ENCODE assay signal across 13 cellular contexts in genomic region chr4:992297-993110, GRCh38. TPM values are rescaled to one million over a fixed set of nuclear protein-coding genes. Genes with fewer than 3 reads are reported as not detected.
DNase-seq lines count a peak whose midpoint lies in the region; ATAC-seq, FAIRE-seq and TF ChIP-seq lines count a peak whose summit lies in the region.
"Had no signal": no experiment of that assay in that cellular context is flagged by ENCODE, and none has a peak within 500 bp of the region (broad histone marks: within the 10 kb centered on the region; RNA-seq: fewer than 3 reads in every experiment).

No MANE protein-coding gene starts in this region.

- TF ChIP-seq RAD21 in GM12878 (IDR thresholded peaks at IDR 0.05; ENCODE audit: insufficient read depth, low read depth, low read length) (no peak), HepG2 (CRISPR knock-in tag; IDR thresholded peaks at IDR 0.05) (peak; percentile 42)

- in situ Hi-C loops in GM12878 (cut with MboI): no loop called here
- in situ Hi-C loops in HepG2 (cut with HindIII; ENCODE audit: extremely low pct_ligation_motif_present, low pct_unique_long_range_greater_than_20kb): no loop called here

- no peak for FAIRE-seq in GM12878 (lab: Jason Lieb, UNC)
- FAIRE-seq in HepG2 (lab: Jason Lieb, UNC): peak; percentile 99
- FAIRE-seq: GM19239 had no signal

- POLR2A ChIA-PET in GM12878 (lab: Charles Lee) (interaction anchor here (0.5 kb wide), 1 partner anchor 214 kb away, joined by 3 read pairs; no protein-coding TSS in a partner anchor), HepG2 (lab: Yijun Ruan, JAX) (interaction anchor here (1.1 to 2.5 kb wide), 12 partner anchors 8 to 212 kb away, joined by 3 to 15 read pairs (median 4); partner anchors contain the start of genes GAK and TMEM175)

- H3K36me3 ChIP-seq in GM12878 (ENCODE audit: control insufficient read depth in 2 of 2, insufficient read depth in 2 of 2, low read length in 1 of 2): no peaks in the 10 kb centered on the region
- peaks cover 9 to 15% of the 10 kb centered on the region in 2 experiments; a peak in 4 of 5 replicates for H3K36me3 ChIP-seq in HepG2 (replicated peaks in 1 of 2; ENCODE audit: control insufficient read depth in 1 of 2, insufficient read depth in 2 of 2, low read length in 2 of 2)
- peaks cover 22% of the 10 kb centered on the region for H3K36me3 ChIP-seq in thymus (ENCODE audit: control insufficient read depth, insufficient read depth)

- H3K9me3 ChIP-seq in GM12878 (replicated peaks; ENCODE audit: control insufficient read depth, insufficient read depth, low read length): no peaks in the 10 kb centered on the region; the same call in 2 of the 3 replicates
- H3K9me3 ChIP-seq in HepG2 (ENCODE audit: low read length): no peaks in the 10 kb centered on the region
- no peaks in the 10 kb centered on the region for H3K9me3 ChIP-seq in thymus (ENCODE audit: control insufficient read depth)

- H3K4me1 ChIP-seq in GM12878 (ENCODE audit: control insufficient read depth, insufficient read depth, low read length) (no peaks in the 10 kb centered on the region), HepG2 (ENCODE audit: insufficient read depth, low read length) (peaks cover 56% of the 10 kb centered on the region), thymus (ENCODE audit: control insufficient read depth, insufficient read depth, low read length) (peaks cover 6% of the 10 kb centered on the region)

- H3K79me2 ChIP-seq in GM12878 (ENCODE audit: control insufficient read depth, insufficient read depth, low read length): no peaks in the 10 kb centered on the region
- peaks cover 16% of the 10 kb centered on the region for H3K79me2 ChIP-seq in HepG2 (ENCODE audit: insufficient read depth, low read length)

- H3K27ac ChIP-seq in GM12878 (ENCODE audit: control insufficient read depth, insufficient read depth) (no peak overlapping the region), HepG2 (ENCODE audit: extremely low read length, insufficient read depth, low read length) (peak overlapping the region; percentile 99), thymus (ENCODE audit: low read depth) (peak overlapping the region; percentile 27)
- H3K27ac ChIP-seq: KMS-11 had no signal

- WGBS in GM12878 (ENCODE audit: insufficient coverage, insufficient replicate concordance, low lambda C conversion rate, missing lambda C conversion rate): 56% methylated on average over 25 of the region's 25 CpGs
- 0% methylated on average over 4 of the region's 25 CpGs for WGBS in HepG2 (ENCODE audit: low lambda C conversion rate)
- 93% methylated on average over 25 of the region's 25 CpGs for WGBS in thymus

- H3K9ac ChIP-seq in GM12878 (ENCODE audit: control insufficient read depth, insufficient read depth, low read length): no peak overlapping the region
- peak overlapping the region; percentile 96 for H3K9ac ChIP-seq in HepG2 (ENCODE audit: insufficient read depth, low read depth, low read length)
- H3K9ac ChIP-seq: KMS-11 had no signal

- TF ChIP-seq CTCF in GM12878 (IDR thresholded peaks at IDR 0.05 in 2 of 3, conservative IDR thresholded peaks at IDR 0.05 in 1 of 3; ENCODE audit: control insufficient read depth in 2 of 3, extremely low read depth in 1 of 3, insufficient read depth in 1 of 3, low read depth in 3 of 3, low read length in 3 of 3): no peak
- TF ChIP-seq CTCF in HepG2 (CRISPR knock-in tag; IDR thresholded peaks at IDR 0.05): peak; percentile 31; the same call in 1 of the 2 replicates

- peak; percentile 92 for DNase-seq in HT-29 (ENCODE audit: low spot score)
- DNase-seq in GM12878 (ENCODE audit: low read depth, low spot score): no peak
- DNase-seq in HepG2 (ENCODE audit: low spot score): peak; percentile 98
- DNase-seq in SK-N-DZ (ENCODE audit: low spot score): no peak
- no peak for DNase-seq in AG08395 (ENCODE audit: low spot score)
- DNase-seq: activated T-cell treated with anti-CD3 and anti-CD28 coated beads, Interleukin-2, amount 50 U/mL, for 24 hours; central memory CD4-positive, alpha-beta T cell; head of caudate nucleus; NCI-H510A had no signal

- H2AFZ ChIP-seq in GM12878 (ENCODE audit: control insufficient read depth, low read depth, low read length) (no peak overlapping the region), HepG2 (ENCODE audit: low read length) (no peak overlapping the region)

- CTCF ChIA-PET in GM12878 (lab: Yijun Ruan, JAX) (no interaction called here), HepG2 (lab: Yijun Ruan, JAX; ENCODE audit: low intra/inter-chr PET ratio, low total read pairs) (no interaction called here)

- no peak for TF ChIP-seq POLR2A in GM12878 (IDR thresholded peaks at IDR 0.05; ENCODE audit: low read depth, low read length)
- peak in 1 of 2 experiments; percentile 91; a peak in 2 of 4 replicates for TF ChIP-seq POLR2A in HepG2 (IDR thresholded peaks at IDR 0.05; ENCODE audit: insufficient read depth in 1 of 2, low read depth in 2 of 2, low read length in 2 of 2)

- H4K20me1 ChIP-seq in GM12878 (ENCODE audit: control insufficient read depth, insufficient read depth): no peaks in the 10 kb centered on the region
- H4K20me1 ChIP-seq in HepG2 (ENCODE audit: insufficient read depth, low read length): no peaks in the 10 kb centered on the region

- H3K4me2 ChIP-seq in GM12878 (ENCODE audit: control insufficient read depth, insufficient read depth) (no peak overlapping the region), HepG2 (ENCODE audit: low read depth, low read length) (peak overlapping the region; percentile 99)
- H3K4me2 ChIP-seq: KMS-11 had no signal

- no peak for TF ChIP-seq EP300 in GM12878 (IDR thresholded peaks at IDR 0.05; ENCODE audit: borderline replicate concordance in 1 of 2, control insufficient read depth in 1 of 2, low read depth in 2 of 2, low read length in 2 of 2)
- TF ChIP-seq EP300 in HepG2 (IDR thresholded peaks at IDR 0.05; ENCODE audit: low read depth in 2 of 2, low read length in 2 of 2): peak; percentile 63 to 75; a peak in 3 of 4 replicates
- TF ChIP-seq EP300 in HepG2 (CRISPR knock-in tag; IDR thresholded peaks at IDR 0.05; ENCODE audit: borderline replicate concordance): peak; percentile 80; the same call in 1 of the 2 replicates

- intact Hi-C loops in GM12878 (cut with micrococcal nuclease; ENCODE audit: unreplicated experiment): no loop called here
- intact Hi-C loops in HepG2 (cut with micrococcal nuclease; ENCODE audit: unreplicated experiment): loop anchor here (2.0 kb wide), 2 partner anchors 16 to 20 kb away; partner anchors contain the start of gene DGKQ

- RAD21 ChIA-PET in GM12878 (lab: Charles Lee; ENCODE audit: unreplicated experiment): no interaction called here

- H3K4me3 ChIP-seq in GM12878 (no peak overlapping the region), HepG2 (replicated peaks in 1 of 3; ENCODE audit: insufficient read depth in 1 of 3, low read depth in 2 of 3, low read length in 3 of 3) (peak overlapping the region; percentile 61 to 85 (median 77)), thymus (ENCODE audit: low read length) (no peak overlapping the region)

- no peak; the same call in 2 of the 3 replicates for ATAC-seq in GM12878
- ATAC-seq in HepG2: peak; percentile 81
- ATAC-seq in HG03378 (IDR thresholded peaks at IDR 0.05; ENCODE audit: unreplicated experiment): no peak

- no peaks in the 10 kb centered on the region; a peak in 1 of 4 replicates for H3K27me3 ChIP-seq in GM12878 (replicated peaks in 1 of 2; ENCODE audit: control insufficient read depth in 2 of 2, insufficient read depth in 2 of 2, low read length in 1 of 2)
- peaks cover 0 to under 1% of the 10 kb centered on the region in 2 experiments; a peak in 2 of 5 replicates for H3K27me3 ChIP-seq in HepG2 (ENCODE audit: control insufficient read depth in 1 of 2, insufficient read depth in 2 of 2, low read length in 2 of 2)
- H3K27me3 ChIP-seq in thymus (ENCODE audit: control insufficient read depth, insufficient read depth): peaks cover 15% of the 10 kb centered on the region

- SMC1A ChIA-PET in GM12878 (lab: Charles Lee; ENCODE audit: uncharacterized antibody, unreplicated experiment): no interaction called here

- BruUV-seq in GM12878 (replicated peaks; lab: Mats Ljungman, UMichigan): no TSS peak
- TSS peak; percentile 60 for BruUV-seq in HepG2 (replicated peaks; lab: Mats Ljungman, UMichigan)

RNA-seq across cellular contexts. Expression of gene SLC26A1, which starts 0.7 kb away (rescaled TPM):
- total RNA-seq in HT-29 (2014; rRNA removed; shearing (Covaris generic)): 5.8 and 6.2 TPM in 2 replicates
- total RNA-seq in GM12878 (2013; cell fraction: nucleolus; rRNA removed): 0.23 and 0.32 TPM in 2 replicates
- 0.28 TPM in 1 of 2 replicates, not detected in the other for total RNA-seq in GM12878 (2014; rRNA removed)
- not detected in 2 replicates for total RNA-seq in GM12878 (2014; rRNA removed; fragmentation: Illumina TruSeq; extraction: Trizol)
- not detected in 2 replicates for total RNA-seq in GM12878 (2021)
- not detected for polyA plus RNA-seq in GM12878 (2011; ENCODE audit: low read depth)
- 0.12 TPM in 1 of 2 replicates, not detected in the other for polyA plus RNA-seq in GM12878 (2011; rRNA removed)
- 0.07 TPM in 1 of 2 replicates, not detected in the other for polyA plus RNA-seq in GM12878 (2011; cell fraction: cytosol; rRNA removed)
- polyA plus RNA-seq in GM12878 (2011; cell fraction: nucleus; rRNA removed): 0.22 TPM in 1 of 2 replicates, not detected in the other
- polyA plus RNA-seq in GM12878 (2012): 0.42 and 0.72 TPM in 2 replicates
- not detected in 2 replicates for polyA plus RNA-seq in GM12878 (2014; fragmentation: Illumina TruSeq; extraction: Trizol)
- under 1 TPM in 1 of 2 experiments, not detected in 1; 0.05 TPM for polyA plus RNA-seq in GM12878 (2014; fragmentation: Nextera tagmentation; extraction: Ambion mirVana)
- polyA plus RNA-seq in GM12878 (2014; rRNA removed): not detected in 2 replicates
- under 1 TPM; 0.83 to 0.96 TPM for polyA plus RNA-seq in GM12878 (2016; fragmentation: Nextera tagmentation; extraction: Ambion mirVana)
- polyA minus RNA-seq in GM12878 (2011; rRNA and poly(A)+ RNA removed): not detected in 2 replicates
- polyA minus RNA-seq in GM12878 (2011; cell fraction: cytosol; rRNA and poly(A)+ RNA removed): not detected in 2 replicates
- polyA minus RNA-seq in GM12878 (2011; cell fraction: nucleus; rRNA and poly(A)+ RNA removed): not detected in 2 replicates
- total RNA-seq in HepG2 (2016; rRNA removed; fragmentation: Illumina TruSeq; extraction: Trizol): 7.2 and 22.9 TPM in 2 replicates
- total RNA-seq in HepG2 (2016; cell fraction: cytosol; rRNA removed; fragmentation: Illumina TruSeq; extraction: Trizol; ENCODE audit: low read depth): 1.1 and 1.9 TPM in 2 replicates
- 6.6 and 22.7 TPM in 2 replicates for total RNA-seq in HepG2 (2016; cell fraction: insoluble cytoplasmic fraction; rRNA removed; fragmentation: Illumina TruSeq; extraction: Trizol)
- total RNA-seq in HepG2 (2016; cell fraction: membrane; rRNA removed; fragmentation: Illumina TruSeq; extraction: Trizol): 4.2 and 4.6 TPM in 2 replicates
- 23.8 and 28.9 TPM in 2 replicates for total RNA-seq in HepG2 (2016; cell fraction: nucleus; rRNA removed; fragmentation: Illumina TruSeq; extraction: Trizol)
- polyA plus RNA-seq in HepG2 (2011; rRNA removed): 5.4 and 8.4 TPM in 2 replicates
- 7.7 and 10.8 TPM in 2 replicates for polyA plus RNA-seq in HepG2 (2011; cell fraction: cytosol; rRNA removed)
- 30.6 and 45.2 TPM in 2 replicates for polyA plus RNA-seq in HepG2 (2011; cell fraction: nucleus; rRNA removed)
- polyA plus RNA-seq in HepG2 (2012): 5.1 and 7.0 TPM in 2 replicates
- polyA plus RNA-seq in HepG2 (2016; cell fraction: cytosol; fragmentation: Illumina TruSeq; extraction: Trizol; ENCODE audit: low read depth): 1.2 and 1.5 TPM in 2 replicates
- 4.5 and 6.1 TPM in 2 replicates for polyA plus RNA-seq in HepG2 (2016; cell fraction: insoluble cytoplasmic fraction; fragmentation: Illumina TruSeq; extraction: Trizol; ENCODE audit: low read depth)
- 1.6 and 2.2 TPM in 2 replicates for polyA plus RNA-seq in HepG2 (2016; cell fraction: membrane; fragmentation: Illumina TruSeq; extraction: Trizol; ENCODE audit: low read depth)
- polyA plus RNA-seq in HepG2 (2016; cell fraction: nucleus; fragmentation: Illumina TruSeq; extraction: Trizol; ENCODE audit: insufficient read depth, low read depth): 25.4 and 27.0 TPM in 2 replicates
- 0.40 and 58.6 TPM in 2 replicates for polyA minus RNA-seq in HepG2 (2011; rRNA and poly(A)+ RNA removed; ENCODE audit: low replicate concordance)
- polyA minus RNA-seq in HepG2 (2011; cell fraction: cytosol; rRNA and poly(A)+ RNA removed): 13.4 and 13.6 TPM in 2 replicates
- polyA minus RNA-seq in HepG2 (2011; cell fraction: nucleus; rRNA and poly(A)+ RNA removed): 37.7 and 40.7 TPM in 2 replicates
- 0.41 TPM for polyA plus RNA-seq in thymus
- not detected in 2 replicates for polyA plus RNA-seq in SK-N-DZ (2014; cell fraction: cytosol; rRNA removed)
- 1.5 TPM in 1 of 2 replicates, not detected in the other for polyA plus RNA-seq in SK-N-DZ (2014; cell fraction: nucleus; rRNA removed)

RNA-seq across cellular contexts. Expression of gene IDUA, which starts 5.7 kb away (rescaled TPM):
- 39.7 and 53.5 TPM in 2 replicates for total RNA-seq in HT-29 (2014; rRNA removed; shearing (Covaris generic))
- 21.8 and 23.4 TPM in 2 replicates for total RNA-seq in GM12878 (2013; cell fraction: nucleolus; rRNA removed)
- 2.4 and 5.4 TPM in 2 replicates for total RNA-seq in GM12878 (2014; rRNA removed)
- 0.23 and 0.76 TPM in 2 replicates for total RNA-seq in GM12878 (2014; rRNA removed; fragmentation: Illumina TruSeq; extraction: Trizol)
- 5.7 and 7.6 TPM in 2 replicates for total RNA-seq in GM12878 (2021)
- 1.2 TPM for polyA plus RNA-seq in GM12878 (2011; ENCODE audit: low read depth)
- polyA plus RNA-seq in GM12878 (2011; rRNA removed): 0.37 and 1.2 TPM in 2 replicates
- polyA plus RNA-seq in GM12878 (2011; cell fraction: cytosol; rRNA removed): 0.69 and 1.7 TPM in 2 replicates
- polyA plus RNA-seq in GM12878 (2011; cell fraction: nucleus; rRNA removed): 39.0 and 44.5 TPM in 2 replicates
- 4.6 and 5.6 TPM in 2 replicates for polyA plus RNA-seq in GM12878 (2012)
- 0.24 TPM in 1 of 2 replicates, not detected in the other for polyA plus RNA-seq in GM12878 (2014; fragmentation: Illumina TruSeq; extraction: Trizol)
- under 1 TPM in 1 of 2 experiments, not detected in 1; 0.05 TPM for polyA plus RNA-seq in GM12878 (2014; fragmentation: Nextera tagmentation; extraction: Ambion mirVana)
- polyA plus RNA-seq in GM12878 (2014; rRNA removed): 5.8 and 6.3 TPM in 2 replicates
- polyA plus RNA-seq in GM12878 (2016; fragmentation: Nextera tagmentation; extraction: Ambion mirVana): 1 to 10 TPM; 1.4 TPM
- 1.0 TPM in 1 of 2 replicates, not detected in the other for polyA minus RNA-seq in GM12878 (2011; rRNA and poly(A)+ RNA removed)
- polyA minus RNA-seq in GM12878 (2011; cell fraction: cytosol; rRNA and poly(A)+ RNA removed): 1.8 and 4.0 TPM in 2 replicates
- polyA minus RNA-seq in GM12878 (2011; cell fraction: nucleus; rRNA and poly(A)+ RNA removed): 6.5 and 11.9 TPM in 2 replicates
- 0.32 and 1.0 TPM in 2 replicates for total RNA-seq in HepG2 (2016; rRNA removed; fragmentation: Illumina TruSeq; extraction: Trizol)
- not detected in 2 replicates for total RNA-seq in HepG2 (2016; cell fraction: cytosol; rRNA removed; fragmentation: Illumina TruSeq; extraction: Trizol; ENCODE audit: low read depth)
- total RNA-seq in HepG2 (2016; cell fraction: insoluble cytoplasmic fraction; rRNA removed; fragmentation: Illumina TruSeq; extraction: Trizol): 0.84 TPM in 1 of 2 replicates, not detected in the other
- total RNA-seq in HepG2 (2016; cell fraction: membrane; rRNA removed; fragmentation: Illumina TruSeq; extraction: Trizol): 0.24 and 0.53 TPM in 2 replicates
- total RNA-seq in HepG2 (2016; cell fraction: nucleus; rRNA removed; fragmentation: Illumina TruSeq; extraction: Trizol): 0.75 and 2.8 TPM in 2 replicates
- polyA plus RNA-seq in HepG2 (2011; rRNA removed): 0.77 and 1.5 TPM in 2 replicates
- 0.24 and 0.27 TPM in 2 replicates for polyA plus RNA-seq in HepG2 (2011; cell fraction: cytosol; rRNA removed)
- 34.5 and 42.6 TPM in 2 replicates for polyA plus RNA-seq in HepG2 (2011; cell fraction: nucleus; rRNA removed)
- 1.0 and 2.7 TPM in 2 replicates for polyA plus RNA-seq in HepG2 (2012)
- 0.19 and 0.29 TPM in 2 replicates for polyA plus RNA-seq in HepG2 (2016; cell fraction: cytosol; fragmentation: Illumina TruSeq; extraction: Trizol; ENCODE audit: low read depth)
- polyA plus RNA-seq in HepG2 (2016; cell fraction: insoluble cytoplasmic fraction; fragmentation: Illumina TruSeq; extraction: Trizol; ENCODE audit: low read depth): not detected in 2 replicates
- polyA plus RNA-seq in HepG2 (2016; cell fraction: membrane; fragmentation: Illumina TruSeq; extraction: Trizol; ENCODE audit: low read depth): 0.19 and 0.30 TPM in 2 replicates
- 2.2 and 4.7 TPM in 2 replicates for polyA plus RNA-seq in HepG2 (2016; cell fraction: nucleus; fragmentation: Illumina TruSeq; extraction: Trizol; ENCODE audit: insufficient read depth, low read depth)
- polyA minus RNA-seq in HepG2 (2011; rRNA and poly(A)+ RNA removed; ENCODE audit: low replicate concordance): 1.4 and 1.8 TPM in 2 replicates
- polyA minus RNA-seq in HepG2 (2011; cell fraction: cytosol; rRNA and poly(A)+ RNA removed): 0.69 TPM in 1 of 2 replicates, not detected in the other
- polyA minus RNA-seq in HepG2 (2011; cell fraction: nucleus; rRNA and poly(A)+ RNA removed): 3.5 and 4.0 TPM in 2 replicates
- 27.4 TPM for polyA plus RNA-seq in thymus
- 0.15 and 0.30 TPM in 2 replicates for polyA plus RNA-seq in SK-N-DZ (2014; cell fraction: cytosol; rRNA removed)
- 1.7 and 1.8 TPM in 2 replicates for polyA plus RNA-seq in SK-N-DZ (2014; cell fraction: nucleus; rRNA removed)

RNA-seq across cellular contexts. Expression of gene FGFRL1, which starts 18.9 kb away (rescaled TPM):
- total RNA-seq in HT-29 (2014; rRNA removed; shearing (Covaris generic)): 74.9 and 76.9 TPM in 2 replicates
- 16.3 and 17.5 TPM in 2 replicates for total RNA-seq in GM12878 (2013; cell fraction: nucleolus; rRNA removed)
- total RNA-seq in GM12878 (2014; rRNA removed): 0.34 and 0.38 TPM in 2 replicates
- total RNA-seq in GM12878 (2014; rRNA removed; fragmentation: Illumina TruSeq; extraction: Trizol): 0.14 and 0.22 TPM in 2 replicates
- 0.97 and 1.1 TPM in 2 replicates for total RNA-seq in GM12878 (2021)
- polyA plus RNA-seq in GM12878 (2011; ENCODE audit: low read depth): 2.1 TPM
- polyA plus RNA-seq in GM12878 (2011; rRNA removed): 0.72 and 1.5 TPM in 2 replicates
- polyA plus RNA-seq in GM12878 (2011; cell fraction: cytosol; rRNA removed): 4.0 and 4.5 TPM in 2 replicates
- 8.3 and 14.1 TPM in 2 replicates for polyA plus RNA-seq in GM12878 (2011; cell fraction: nucleus; rRNA removed)
- polyA plus RNA-seq in GM12878 (2012): 3.0 and 4.0 TPM in 2 replicates
- 0.05 and 0.24 TPM in 2 replicates for polyA plus RNA-seq in GM12878 (2014; fragmentation: Illumina TruSeq; extraction: Trizol)
- polyA plus RNA-seq in GM12878 (2014; fragmentation: Nextera tagmentation; extraction: Ambion mirVana): under 1 TPM; 0.02 to 0.03 TPM
- polyA plus RNA-seq in GM12878 (2014; rRNA removed): 0.51 and 0.55 TPM in 2 replicates
- polyA plus RNA-seq in GM12878 (2016; fragmentation: Nextera tagmentation; extraction: Ambion mirVana): not detected
- 13.5 and 27.6 TPM in 2 replicates for polyA minus RNA-seq in GM12878 (2011; rRNA and poly(A)+ RNA removed)
- polyA minus RNA-seq in GM12878 (2011; cell fraction: cytosol; rRNA and poly(A)+ RNA removed): 2.0 and 2.1 TPM in 2 replicates
- polyA minus RNA-seq in GM12878 (2011; cell fraction: nucleus; rRNA and poly(A)+ RNA removed): 4.0 and 8.0 TPM in 2 replicates
- 12.3 and 19.1 TPM in 2 replicates for total RNA-seq in HepG2 (2016; rRNA removed; fragmentation: Illumina TruSeq; extraction: Trizol)
- total RNA-seq in HepG2 (2016; cell fraction: cytosol; rRNA removed; fragmentation: Illumina TruSeq; extraction: Trizol; ENCODE audit: low read depth): 8.9 and 9.3 TPM in 2 replicates
- 11.5 and 17.5 TPM in 2 replicates for total RNA-seq in HepG2 (2016; cell fraction: insoluble cytoplasmic fraction; rRNA removed; fragmentation: Illumina TruSeq; extraction: Trizol)
- 31.8 and 32.6 TPM in 2 replicates for total RNA-seq in HepG2 (2016; cell fraction: membrane; rRNA removed; fragmentation: Illumina TruSeq; extraction: Trizol)
- 13.0 and 15.9 TPM in 2 replicates for total RNA-seq in HepG2 (2016; cell fraction: nucleus; rRNA removed; fragmentation: Illumina TruSeq; extraction: Trizol)
- 30.6 and 35.5 TPM in 2 replicates for polyA plus RNA-seq in HepG2 (2011; rRNA removed)
- 37.2 and 49.4 TPM in 2 replicates for polyA plus RNA-seq in HepG2 (2011; cell fraction: cytosol; rRNA removed)
- 122 and 143 TPM in 2 replicates for polyA plus RNA-seq in HepG2 (2011; cell fraction: nucleus; rRNA removed)
- polyA plus RNA-seq in HepG2 (2012): 21.8 and 31.9 TPM in 2 replicates
- 15.2 and 15.4 TPM in 2 replicates for polyA plus RNA-seq in HepG2 (2016; cell fraction: cytosol; fragmentation: Illumina TruSeq; extraction: Trizol; ENCODE audit: low read depth)
- 18.1 and 23.1 TPM in 2 replicates for polyA plus RNA-seq in HepG2 (2016; cell fraction: insoluble cytoplasmic fraction; fragmentation: Illumina TruSeq; extraction: Trizol; ENCODE audit: low read depth)
- polyA plus RNA-seq in HepG2 (2016; cell fraction: membrane; fragmentation: Illumina TruSeq; extraction: Trizol; ENCODE audit: low read depth): 38.4 and 44.6 TPM in 2 replicates
- polyA plus RNA-seq in HepG2 (2016; cell fraction: nucleus; fragmentation: Illumina TruSeq; extraction: Trizol; ENCODE audit: insufficient read depth, low read depth): 33.6 and 40.0 TPM in 2 replicates
- 74.3 and 145 TPM in 2 replicates for polyA minus RNA-seq in HepG2 (2011; rRNA and poly(A)+ RNA removed; ENCODE audit: low replicate concordance)
- polyA minus RNA-seq in HepG2 (2011; cell fraction: cytosol; rRNA and poly(A)+ RNA removed): 22.8 and 26.5 TPM in 2 replicates
- polyA minus RNA-seq in HepG2 (2011; cell fraction: nucleus; rRNA and poly(A)+ RNA removed): 19.9 and 23.2 TPM in 2 replicates
- 6.2 TPM for polyA plus RNA-seq in thymus
- 9.9 and 11.8 TPM in 2 replicates for polyA plus RNA-seq in SK-N-DZ (2014; cell fraction: cytosol; rRNA removed)
- 4.5 and 12.9 TPM in 2 replicates for polyA plus RNA-seq in SK-N-DZ (2014; cell fraction: nucleus; rRNA removed)

RNA-seq across cellular contexts. Expression of gene DGKQ, which starts 19.1 kb away (rescaled TPM):
- 46.7 and 50.5 TPM in 2 replicates for total RNA-seq in HT-29 (2014; rRNA removed; shearing (Covaris generic))
- 11.3 and 12.9 TPM in 2 replicates for total RNA-seq in GM12878 (2013; cell fraction: nucleolus; rRNA removed)
- 7.8 and 8.0 TPM in 2 replicates for total RNA-seq in GM12878 (2014; rRNA removed)
- total RNA-seq in GM12878 (2014; rRNA removed; fragmentation: Illumina TruSeq; extraction: Trizol): 1.7 and 1.8 TPM in 2 replicates
- total RNA-seq in GM12878 (2021): 9.5 and 10.5 TPM in 2 replicates
- polyA plus RNA-seq in GM12878 (2011; ENCODE audit: low read depth): 1.3 TPM
- 1.1 and 2.8 TPM in 2 replicates for polyA plus RNA-seq in GM12878 (2011; rRNA removed)
- 3.6 and 6.1 TPM in 2 replicates for polyA plus RNA-seq in GM12878 (2011; cell fraction: cytosol; rRNA removed)
- polyA plus RNA-seq in GM12878 (2011; cell fraction: nucleus; rRNA removed): 62.4 and 74.3 TPM in 2 replicates
- polyA plus RNA-seq in GM12878 (2012): 4.3 and 4.8 TPM in 2 replicates
- 0.49 and 0.79 TPM in 2 replicates for polyA plus RNA-seq in GM12878 (2014; fragmentation: Illumina TruSeq; extraction: Trizol)
- polyA plus RNA-seq in GM12878 (2014; fragmentation: Nextera tagmentation; extraction: Ambion mirVana): under 1 TPM; 0.11 to 0.46 TPM
- polyA plus RNA-seq in GM12878 (2014; rRNA removed): 8.1 and 8.5 TPM in 2 replicates
- 1 to 10 TPM in 1 of 2 experiments, under 1 TPM in 1; 0.79 to 1.1 TPM for polyA plus RNA-seq in GM12878 (2016; fragmentation: Nextera tagmentation; extraction: Ambion mirVana)
- 2.3 and 4.4 TPM in 2 replicates for polyA minus RNA-seq in GM12878 (2011; rRNA and poly(A)+ RNA removed)
- 1.5 and 2.3 TPM in 2 replicates for polyA minus RNA-seq in GM12878 (2011; cell fraction: cytosol; rRNA and poly(A)+ RNA removed)
- 6.8 and 10.8 TPM in 2 replicates for polyA minus RNA-seq in GM12878 (2011; cell fraction: nucleus; rRNA and poly(A)+ RNA removed)
- total RNA-seq in HepG2 (2016; rRNA removed; fragmentation: Illumina TruSeq; extraction: Trizol): 3.2 and 7.2 TPM in 2 replicates
- 0.53 and 1.4 TPM in 2 replicates for total RNA-seq in HepG2 (2016; cell fraction: cytosol; rRNA removed; fragmentation: Illumina TruSeq; extraction: Trizol; ENCODE audit: low read depth)
- total RNA-seq in HepG2 (2016; cell fraction: insoluble cytoplasmic fraction; rRNA removed; fragmentation: Illumina TruSeq; extraction: Trizol): 2.4 and 7.8 TPM in 2 replicates
- 2.5 and 2.9 TPM in 2 replicates for total RNA-seq in HepG2 (2016; cell fraction: membrane; rRNA removed; fragmentation: Illumina TruSeq; extraction: Trizol)
- total RNA-seq in HepG2 (2016; cell fraction: nucleus; rRNA removed; fragmentation: Illumina TruSeq; extraction: Trizol): 7.0 and 7.9 TPM in 2 replicates
- polyA plus RNA-seq in HepG2 (2011; rRNA removed): 4.5 and 6.1 TPM in 2 replicates
- 3.1 and 4.8 TPM in 2 replicates for polyA plus RNA-seq in HepG2 (2011; cell fraction: cytosol; rRNA removed)
- 50.5 and 58.5 TPM in 2 replicates for polyA plus RNA-seq in HepG2 (2011; cell fraction: nucleus; rRNA removed)
- polyA plus RNA-seq in HepG2 (2012): 3.0 and 5.5 TPM in 2 replicates
- 0.35 and 0.36 TPM in 2 replicates for polyA plus RNA-seq in HepG2 (2016; cell fraction: cytosol; fragmentation: Illumina TruSeq; extraction: Trizol; ENCODE audit: low read depth)
- polyA plus RNA-seq in HepG2 (2016; cell fraction: insoluble cytoplasmic fraction; fragmentation: Illumina TruSeq; extraction: Trizol; ENCODE audit: low read depth): 2.0 and 3.4 TPM in 2 replicates
- polyA plus RNA-seq in HepG2 (2016; cell fraction: membrane; fragmentation: Illumina TruSeq; extraction: Trizol; ENCODE audit: low read depth): 1.3 and 1.7 TPM in 2 replicates
- 16.0 and 17.5 TPM in 2 replicates for polyA plus RNA-seq in HepG2 (2016; cell fraction: nucleus; fragmentation: Illumina TruSeq; extraction: Trizol; ENCODE audit: insufficient read depth, low read depth)
- polyA minus RNA-seq in HepG2 (2011; rRNA and poly(A)+ RNA removed; ENCODE audit: low replicate concordance): 3.0 and 10.3 TPM in 2 replicates
- polyA minus RNA-seq in HepG2 (2011; cell fraction: cytosol; rRNA and poly(A)+ RNA removed): 4.2 and 4.9 TPM in 2 replicates
- polyA minus RNA-seq in HepG2 (2011; cell fraction: nucleus; rRNA and poly(A)+ RNA removed): 7.2 and 8.1 TPM in 2 replicates
- polyA plus RNA-seq in thymus: 24.1 TPM
- 1.3 and 1.5 TPM in 2 replicates for polyA plus RNA-seq in SK-N-DZ (2014; cell fraction: cytosol; rRNA removed)
- 11.1 and 12.0 TPM in 2 replicates for polyA plus RNA-seq in SK-N-DZ (2014; cell fraction: nucleus; rRNA removed)

Comparison
In these comparisons a context has a peak if more than half of its experiments do, and no peak if none do; other contexts are left out.
1. DNase-seq: peak in HT-29 (single experiment) and HepG2 (single experiment); none in GM12878 (single experiment), SK-N-DZ (single experiment) and AG08395 (single experiment).
2. H3K4me3 ChIP-seq: peak in HepG2 (3 of 3); none in GM12878 (single experiment) and thymus (single experiment).